12 cellular contexts compared by ENCODE assay signal in genomic region chr15:89115547-89115946, GRCh38. TPM values are rescaled to one million over a fixed set of nuclear protein-coding genes. Genes with fewer than 3 reads are reported as not detected.
DNase-seq lines count a peak whose midpoint lies in the region; ATAC-seq, FAIRE-seq and TF ChIP-seq lines count a peak whose summit lies in the region.
"Had no signal": no experiment of that assay in that cellular context is flagged by ENCODE, and none has a peak within 500 bp of the region (broad histone marks: within the 10 kb centered on the region; RNA-seq: fewer than 3 reads in every experiment).

No MANE protein-coding gene starts in this region.

- H3K27ac Mint-ChIP-seq in activated T-helper 17 cell treated with anti-CD3 and anti-CD28 coated beads, Interleukin-2, amount 50 U/mL, for 72 hours = peak overlapping the region; percentile 17
- H3K27ac Mint-ChIP-seq in endothelial cell (ENCODE audit: unreplicated experiment) = no peak overlapping the region
- H3K27ac Mint-ChIP-seq: activated naive CD8-positive, alpha-beta T cell; T-helper 1 cell treated with Interleukin-12 subunit alpha and Interleukin-12 subunit beta and Interleukin-4 antibody, amounts not matched to agents 30 μg/mL and 1 μg/mL, for 36 hours had no signal

- TF ChIP-seq CTCF in cardiac muscle cell (IDR thresholded peaks at IDR 0.05; ENCODE audit: low read depth, low read length) (no peak), uterus (IDR thresholded peaks at IDR 0.05) (no peak), endothelial cell (IDR thresholded peaks at IDR 0.05; ENCODE audit: unreplicated experiment) (no peak)

- no peak for TF ChIP-seq POLR2A in uterus (IDR thresholded peaks at IDR 0.05)

- H3K27ac ChIP-seq in cardiac muscle cell (peak overlapping the region; percentile 75), layer of hippocampus (ENCODE audit: low read depth, low read length) (peak overlapping the region; percentile 70), uterus (peak overlapping the region; percentile 15 to 58)

- FAIRE-seq in urothelium cell line (lab: Jason Lieb, UNC) = no peak

- no peaks in the 10 kb centered on the region for H3K9me3 ChIP-seq in cardiac muscle cell (ENCODE audit: low read depth)
- H3K9me3 ChIP-seq in uterus = no peaks in the 10 kb centered on the region

- H3K4me3 Mint-ChIP-seq in activated T-helper 17 cell treated with anti-CD3 and anti-CD28 coated beads, Interleukin-2, amount 50 U/mL, for 72 hours = no peak overlapping the region
- H3K4me3 Mint-ChIP-seq in endothelial cell (ENCODE audit: unreplicated experiment) = no peak overlapping the region
- H3K4me3 Mint-ChIP-seq: activated naive CD8-positive, alpha-beta T cell; T-helper 1 cell treated with Interleukin-12 subunit alpha and Interleukin-12 subunit beta and Interleukin-4 antibody, amounts not matched to agents 30 μg/mL and 1 μg/mL, for 36 hours had no signal

- H3K27me3 ChIP-seq in cardiac muscle cell = no peaks in the 10 kb centered on the region
- H3K27me3 ChIP-seq in layer of hippocampus (ENCODE audit: control insufficient read depth, insufficient read depth, low read length) = no peaks in the 10 kb centered on the region
- H3K27me3 ChIP-seq in uterus = no peaks in the 10 kb centered on the region

- no peaks in the 10 kb centered on the region for H3K9me3 Mint-ChIP-seq in activated T-helper 17 cell treated with anti-CD3 and anti-CD28 coated beads, Interleukin-2, amount 50 U/mL, for 72 hours
- H3K9me3 Mint-ChIP-seq in endothelial cell (ENCODE audit: unreplicated experiment) = no peaks in the 10 kb centered on the region
- H3K9me3 Mint-ChIP-seq: T-helper 1 cell treated with Interleukin-12 subunit alpha and Interleukin-12 subunit beta and Interleukin-4 antibody, amounts not matched to agents 30 μg/mL and 1 μg/mL, for 36 hours had no signal

- peaks cover 69% of the 10 kb centered on the region for H3K36me3 Mint-ChIP-seq in activated T-helper 17 cell treated with anti-CD3 and anti-CD28 coated beads, Interleukin-2, amount 50 U/mL, for 72 hours (ENCODE audit: low read depth)
- H3K36me3 Mint-ChIP-seq in endothelial cell (ENCODE audit: low read depth, unreplicated experiment) = peaks cover 12% of the 10 kb centered on the region

- H3K4me1 Mint-ChIP-seq in activated T-helper 17 cell treated with anti-CD3 and anti-CD28 coated beads, Interleukin-2, amount 50 U/mL, for 72 hours = peaks cover 22% of the 10 kb centered on the region
- H3K4me1 Mint-ChIP-seq in endothelial cell (ENCODE audit: unreplicated experiment) = peaks cover 6% of the 10 kb centered on the region

- no peaks in the 10 kb centered on the region for H3K27me3 Mint-ChIP-seq in activated T-helper 17 cell treated with anti-CD3 and anti-CD28 coated beads, Interleukin-2, amount 50 U/mL, for 72 hours
- no peaks in the 10 kb centered on the region for H3K27me3 Mint-ChIP-seq in endothelial cell (ENCODE audit: unreplicated experiment)
- H3K27me3 Mint-ChIP-seq: activated naive CD8-positive, alpha-beta T cell had no signal

- intact Hi-C loops in Right ventricle myocardium inferior (cut with DNase I) (no loop called here), uterus (cut with DNase I; ENCODE audit: low total_unique reads) (no loop called here)

- ATAC-seq in Right ventricle myocardium inferior (no peak), HG02642 (IDR thresholded peaks at IDR 0.05; ENCODE audit: poor library complexity, unreplicated experiment) (no peak)
- no peak for ATAC-seq in activated T-helper 17 cell treated with anti-CD3 and anti-CD28 coated beads, Interleukin-2, amount 50 U/mL, for 72 hours (replicated peaks)
- ATAC-seq: HCT116 had no signal

- peaks cover 90% of the 10 kb centered on the region for H3K4me1 ChIP-seq in cardiac muscle cell (ENCODE audit: low read depth)
- H3K4me1 ChIP-seq in uterus = peaks cover 4 to 5% of the 10 kb centered on the region in 2 donors

- H3K36me3 ChIP-seq in cardiac muscle cell (no peaks in the 10 kb centered on the region), uterus (no peaks in the 10 kb centered on the region)

- H3K4me3 ChIP-seq in cardiac muscle cell (no peak overlapping the region), uterus (no peak overlapping the region)
- H3K4me3 ChIP-seq: smooth muscle cell had no signal

- no peak for DNase-seq in cardiac muscle cell (ENCODE audit: low read depth in 1 of 2, low spot score in 1 of 2)
- DNase-seq in Right ventricle myocardium inferior (ENCODE audit: missing footprints) = no peak
- DNase-seq in uterus = no peak
- no peak for DNase-seq in urothelium cell line (ENCODE audit: low spot score)
- no peak for DNase-seq in endothelial cell (ENCODE audit: low spot score)

RNA-seq across cellular contexts. Expression of gene ABHD2, which starts 27.3 kb away (rescaled TPM):
- total RNA-seq in cardiac muscle cell (43.0 and 44.8 TPM in 2 replicates), Right ventricle myocardium inferior (69.9 TPM), uterus (100 to 1,000 TPM in 1 of 4 donors, 10 to 100 TPM in 3; 27.4 to 117 (median 54.2) TPM), endothelial cell (ENCODE audit: unreplicated experiment) (32.3 TPM)
- polyA plus RNA-seq in cardiac muscle cell = 25.5 and 28.4 TPM in 2 replicates
- 10 to 100 TPM; 40.1 to 47.7 TPM for total RNA-seq in activated T-helper 17 cell treated with anti-CD3 and anti-CD28 coated beads, Interleukin-2, amount 50 U/mL, for 72 hours
